20 cellular contexts compared by ENCODE assay signal in genomic region chr2:159897720-159898119, GRCh38. TPM values are rescaled to one million over a fixed set of nuclear protein-coding genes. Genes with fewer than 3 reads are reported as not detected.
A peak's percentile ranks its signal among the peaks of the same experiment; 100 is the strongest.
DNase-seq lines count a peak whose midpoint lies in the region; ATAC-seq, FAIRE-seq and TF ChIP-seq lines count a peak whose summit lies in the region.
"Had no signal": no experiment of that assay in that cellular context is flagged by ENCODE, and none has a peak within 500 bp of the region (broad histone marks: within the 10 kb centered on the region; RNA-seq: fewer than 3 reads in every experiment).

No MANE protein-coding gene starts in this region.

- H3K79me2 ChIP-seq in KMS-11 (ENCODE audit: insufficient read depth, low read depth), result peaks cover 34% of the 10 kb centered on the region
- H3K79me2 ChIP-seq in K562 (ENCODE audit: control insufficient read depth, insufficient read depth, low read length), result no peaks in the 10 kb centered on the region

- TF ChIP-seq EP300 in K562 (IDR thresholded peaks at IDR 0.05; ENCODE audit: low read length), result no peak

- TF ChIP-seq CTCF in KMS-11 (conservative IDR thresholded peaks at IDR 0.05; ENCODE audit: low read depth, low read length), result no peak
- TF ChIP-seq CTCF in K562 (IDR thresholded peaks at IDR 0.05 in 2 of 3, conservative IDR thresholded peaks at IDR 0.05 in 1 of 3; ENCODE audit: insufficient read depth in 2 of 3, low read depth in 1 of 3, low read length in 3 of 3), result no peak
- no peak for TF ChIP-seq CTCF in left ventricle myocardium inferior (IDR thresholded peaks at IDR 0.05; ENCODE audit: borderline replicate concordance)

- H3K27ac ChIP-seq in KMS-11 (peak overlapping the region; percentile 92; the same call in 1 of the 2 replicates), K562 (ENCODE audit: extremely low read depth, low read depth, low read length) (no peak overlapping the region), left ventricle myocardium inferior (replicated peaks) (no peak overlapping the region)
- H3K27ac ChIP-seq: 22Rv1, BLaER1 had no signal

- no peaks in the 10 kb centered on the region for H3K27me3 ChIP-seq in KMS-11 (ENCODE audit: insufficient read depth, low read depth)
- peaks cover 25 to 27% of the 10 kb centered on the region in 2 experiments; a peak in 4 of 5 replicates for H3K27me3 ChIP-seq in K562 (ENCODE audit: control insufficient read depth in 2 of 2, insufficient read depth in 2 of 2, low read length in 2 of 2)
- H3K27me3 ChIP-seq in left ventricle myocardium inferior (ENCODE audit: low read depth), result no peaks in the 10 kb centered on the region
- H3K27me3 ChIP-seq: BLaER1 had no signal

- H3K9ac ChIP-seq in KMS-11 (no peak overlapping the region), K562 (ENCODE audit: insufficient read depth in 1 of 2, low read depth in 2 of 2, low read length in 2 of 2) (no peak overlapping the region)
- H3K9ac ChIP-seq: BLaER1 had no signal

- ATAC-seq in activated CD4-positive, alpha-beta T cell treated with anti-CD3 and anti-CD28 coated beads for 36 hours, result no peak
- no peak for ATAC-seq in K562
- no peak for ATAC-seq in stimulated activated naive B cell treated with anti-CD40 and anti-IgM and Interleukin-4, amounts not matched to agents 10 μg/mL and 1 μg/mL and 100 μg/mL, for 72 hours (replicated peaks)

- 5% methylated on average over 5 of the region's 5 CpGs for WGBS in K562 (ENCODE audit: insufficient coverage, low coverage, missing lambda C conversion rate)

- H3K4me1 ChIP-seq in KMS-11 (ENCODE audit: low read depth, poor library complexity, severe bottlenecking) (peaks cover 98% of the 10 kb centered on the region), K562 (replicated peaks in 1 of 2; ENCODE audit: control insufficient read depth in 2 of 2, insufficient read depth in 2 of 2, low read length in 2 of 2) (no peaks in the 10 kb centered on the region), left ventricle myocardium inferior (no peaks in the 10 kb centered on the region)

- H3K4me2 ChIP-seq in KMS-11 (peak overlapping the region; percentile 75; the same call in 1 of the 2 replicates), K562 (ENCODE audit: insufficient read depth, low read length) (no peak overlapping the region)
- H3K4me2 ChIP-seq: BLaER1 had no signal

- TF ChIP-seq RAD21 in K562 (CRISPR knock-in tag; conservative IDR thresholded peaks at IDR 0.05 in 1 of 2, IDR thresholded peaks at IDR 0.05 in 1 of 2), result no peak

- DNase-seq in activated CD4-positive, alpha-beta T cell treated with anti-CD3 and anti-CD28 coated beads for 36 hours, result no peak
- DNase-seq in activated CD4-positive, alpha-beta T cell treated with anti-CD3 and anti-CD28 coated beads, Interleukin-2, amount 50 U/mL, for 4 hours, result no peak
- DNase-seq in K562 (ENCODE audit: extremely low read depth in 1 of 4, low spot score in 3 of 4) (no peak), NCI-H1048 (lab: John Stamatoyannopoulos, UW) (no peak), left ventricle myocardium inferior (no peak)
- no peak for DNase-seq in stimulated activated naive B cell treated with anti-CD40 and anti-IgM and Interleukin-4, amounts not matched to agents 10 μg/mL and 1 μg/mL and 100 μg/mL, for 72 hours
- DNase-seq: CD4-positive, alpha-beta memory T cell; DMS153; DMS79; GDM1; H9; IMR-90 had no signal

- no peak for TF ChIP-seq POLR2A in K562 (conservative IDR thresholded peaks at IDR 0.05)

- H3K4me3 ChIP-seq in KMS-11 (IDR thresholded peaks at IDR 0.05; ENCODE audit: insufficient read depth, low read depth, low read length) (no peak overlapping the region), K562 (no peak overlapping the region), left ventricle myocardium inferior (no peak overlapping the region)
- H3K4me3 ChIP-seq: BLaER1 had no signal

- H2AFZ ChIP-seq in KMS-11 (ENCODE audit: low read depth) (no peak overlapping the region), K562 (ENCODE audit: low read depth, low read length) (no peak overlapping the region)

- H3K9me3 ChIP-seq in K562 (replicated peaks; ENCODE audit: control insufficient read depth, insufficient read depth, low read depth, low read length) (no peaks in the 10 kb centered on the region), left ventricle myocardium inferior (replicated peaks) (no peaks in the 10 kb centered on the region)
- H3K9me3 ChIP-seq: BLaER1 had no signal

- peak overlapping the region; percentile 82 for H3K27ac Mint-ChIP-seq in activated CD4-positive, alpha-beta T cell treated with anti-CD3 and anti-CD28 coated beads for 36 hours
- peak overlapping the region; percentile 97 for H3K27ac Mint-ChIP-seq in stimulated activated naive B cell treated with anti-CD40 and anti-IgM and Interleukin-4, amounts not matched to agents 10 μg/mL and 1 μg/mL and 100 μg/mL, for 72 hours
- H3K27ac Mint-ChIP-seq: CD14-positive monocyte; CD4-positive, alpha-beta memory T cell; H9 had no signal

- peak overlapping the region; percentile 19 for H3K4me3 Mint-ChIP-seq in activated CD4-positive, alpha-beta T cell treated with anti-CD3 and anti-CD28 coated beads for 36 hours
- H3K4me3 Mint-ChIP-seq in stimulated activated naive B cell treated with anti-CD40 and anti-IgM and Interleukin-4, amounts not matched to agents 10 μg/mL and 1 μg/mL and 100 μg/mL, for 72 hours, result peak overlapping the region; percentile 85 to 97
- H3K4me3 Mint-ChIP-seq: CD14-positive monocyte; CD4-positive, alpha-beta memory T cell; H9 had no signal

- peaks cover 69% of the 10 kb centered on the region for H3K36me3 Mint-ChIP-seq in activated CD4-positive, alpha-beta T cell treated with anti-CD3 and anti-CD28 coated beads for 36 hours (ENCODE audit: low read depth)
- peaks cover 80 to 96% of the 10 kb centered on the region in 2 donors for H3K36me3 Mint-ChIP-seq in stimulated activated naive B cell treated with anti-CD40 and anti-IgM and Interleukin-4, amounts not matched to agents 10 μg/mL and 1 μg/mL and 100 μg/mL, for 72 hours

- BruUV-seq in K562 (replicated peaks; lab: Mats Ljungman, UMichigan), result no TSS peak

- in situ Hi-C loops in K562 (cut with MboI), result no loop called here

- H3K27me3 Mint-ChIP-seq in activated CD4-positive, alpha-beta T cell treated with anti-CD3 and anti-CD28 coated beads for 36 hours, result no peaks in the 10 kb centered on the region
- H3K27me3 Mint-ChIP-seq in stimulated activated naive B cell treated with anti-CD40 and anti-IgM and Interleukin-4, amounts not matched to agents 10 μg/mL and 1 μg/mL and 100 μg/mL, for 72 hours, result no peaks in the 10 kb centered on the region
- H3K27me3 Mint-ChIP-seq: CD4-positive, alpha-beta memory T cell had no signal

- H3K4me1 Mint-ChIP-seq in activated CD4-positive, alpha-beta T cell treated with anti-CD3 and anti-CD28 coated beads for 36 hours, result peaks cover 93% of the 10 kb centered on the region
- H3K4me1 Mint-ChIP-seq in stimulated activated naive B cell treated with anti-CD40 and anti-IgM and Interleukin-4, amounts not matched to agents 10 μg/mL and 1 μg/mL and 100 μg/mL, for 72 hours, result peaks cover 67 to 93% of the 10 kb centered on the region in 2 donors

- CTCF ChIA-PET in activated CD4-positive, alpha-beta T cell treated with anti-CD3 and anti-CD28 coated beads for 36 hours (lab: Charles Lee), result interaction anchor here (0.6 to 2.0 kb wide), 3 partner anchors 11 to 1192 kb away, joined by 4 to 7 read pairs (median 6); no protein-coding TSS in a partner anchor
- CTCF ChIA-PET in K562 (lab: Yijun Ruan, JAX; ENCODE audit: low intra/inter-chr PET ratio), result no interaction called here

- H4K20me1 ChIP-seq in KMS-11 (ENCODE audit: insufficient read depth) (no peaks in the 10 kb centered on the region), K562 (replicated peaks; ENCODE audit: control insufficient read depth, insufficient read depth, low read length) (no peaks in the 10 kb centered on the region)

- intact Hi-C loops in activated CD4-positive, alpha-beta T cell treated with anti-CD3 and anti-CD28 coated beads for 36 hours (cut with DNase I, micrococcal nuclease), result no loop called here
- intact Hi-C loops in K562 (cut with micrococcal nuclease), result no loop called here
- intact Hi-C loops in left ventricle myocardium inferior (cut with micrococcal nuclease), result no loop called here

- H3K9me3 Mint-ChIP-seq in activated CD4-positive, alpha-beta T cell treated with anti-CD3 and anti-CD28 coated beads for 36 hours (ENCODE audit: low read depth), result no peaks in the 10 kb centered on the region
- H3K9me3 Mint-ChIP-seq in stimulated activated naive B cell treated with anti-CD40 and anti-IgM and Interleukin-4, amounts not matched to agents 10 μg/mL and 1 μg/mL and 100 μg/mL, for 72 hours, result peaks cover 8 to 12% of the 10 kb centered on the region in 2 donors
- H3K9me3 Mint-ChIP-seq: CD14-positive monocyte; CD4-positive, alpha-beta memory T cell; H9 had no signal

- H3K9me1 ChIP-seq in K562 (ENCODE audit: control insufficient read depth, insufficient read depth, low read length), result no peaks in the 10 kb centered on the region

- no peak for FAIRE-seq in K562 (lab: Jason Lieb, UNC)
- FAIRE-seq: H1, HTR-8/SVneo had no signal

- no peaks in the 10 kb centered on the region for H3K36me3 ChIP-seq in KMS-11 (ENCODE audit: insufficient read depth)
- H3K36me3 ChIP-seq in K562 (ENCODE audit: control insufficient read depth, insufficient read depth, low read length), result no peaks in the 10 kb centered on the region
- no peaks in the 10 kb centered on the region for H3K36me3 ChIP-seq in left ventricle myocardium inferior

- POLR2A ChIA-PET in activated CD4-positive, alpha-beta T cell treated with anti-CD3 and anti-CD28 coated beads for 36 hours (lab: Charles Lee), result no interaction called here
- POLR2A ChIA-PET in K562 (lab: Yijun Ruan, JAX), result interaction anchor here (1.2 to 1.4 kb wide), 2 partner anchors 12 kb away, joined by 3 to 5 read pairs; no protein-coding TSS in a partner anchor

RNA-seq across cellular contexts. Expression of gene LY75, which starts 6.8 kb away (rescaled TPM):
- total RNA-seq in activated CD4-positive, alpha-beta T cell treated with anti-CD3 and anti-CD28 coated beads for 36 hours, result 10 to 100 TPM; 49.7 to 65.5 TPM
- not detected in 2 replicates for total RNA-seq in K562 (2011; cell fraction: chromatin; rRNA removed; ENCODE audit: low replicate concordance)
- not detected in 2 replicates for total RNA-seq in K562 (2011; cell fraction: nucleolus; rRNA removed)
- total RNA-seq in K562 (2011; cell fraction: nucleoplasm; rRNA removed), result 0.29 TPM in 1 of 2 replicates, not detected in the other
- total RNA-seq in K562 (2014; rRNA removed), result not detected in 2 replicates
- total RNA-seq in K562 (2014; rRNA removed; fragmentation: Illumina TruSeq; extraction: Trizol), result not detected in 2 replicates
- total RNA-seq in K562 (2015; rRNA removed; fragmentation: Illumina TruSeq; extraction: Trizol), result not detected in 2 replicates
- total RNA-seq in K562 (2021), result 0.09 and 0.16 TPM in 2 replicates
- 0.06 TPM in 1 of 2 replicates, not detected in the other for polyA plus RNA-seq in K562 (2011; rRNA removed)
- not detected in 2 replicates for polyA plus RNA-seq in K562 (2011; cell fraction: cytosol; rRNA removed)
- polyA plus RNA-seq in K562 (2011; cell fraction: nucleus; rRNA removed), result not detected in 2 replicates
- 0.01 and 0.03 TPM in 2 replicates for polyA plus RNA-seq in K562 (2012)
- polyA plus RNA-seq in K562 (2014; fragmentation: Illumina TruSeq; extraction: Trizol), result not detected in 2 replicates
- under 1 TPM in 1 of 2 experiments, not detected in 1; 0.01 TPM for polyA plus RNA-seq in K562 (2014; fragmentation: Nextera tagmentation; extraction: Ambion mirVana)
- not detected in 2 replicates for polyA plus RNA-seq in K562 (2014; rRNA removed)
- polyA minus RNA-seq in K562 (2011; rRNA and poly(A)+ RNA removed), result not detected in 2 replicates
- not detected in 2 replicates for polyA minus RNA-seq in K562 (2011; cell fraction: cytosol; rRNA and poly(A)+ RNA removed)
- not detected in 2 replicates for polyA minus RNA-seq in K562 (2011; cell fraction: nucleus; rRNA and poly(A)+ RNA removed)
- total RNA-seq in left ventricle myocardium inferior, result 0.63 TPM
- total RNA-seq: A673, IMR-90 had no signal
- polyA plus RNA-seq: AG04450, IMR-90 had no signal

Comparison
In these comparisons a context has a peak if more than half of its experiments do, and no peak if none do; other contexts are left out.
1. RNA of gene LY75, which starts 6.8 kb away (total RNA-seq): 49.7 to 65.5 TPM in activated CD4-positive, alpha-beta T cell treated with anti-CD3 and anti-CD28 coated beads for 36 hours; 0.63 TPM in left ventricle myocardium inferior (single experiment) and 0.09 to 0.29 TPM in K562; every median in the first group is over 10 times any median in the second.